ENCODE assay signal across 1 cellular context in genomic region chr7:32427769-32428291, GRCh38.
TF ChIP-seq lines count a peak whose summit lies in the region.

No MANE protein-coding gene starts in this region.

TF ChIP-seq in HepG2, 621 proteins besides CTCF, POLR2A, EP300 and RAD21 (continued from another document and continues in another):
- TF ChIP-seq THAP9 (CRISPR knock-in tag; IDR thresholded peaks at IDR 0.05; ENCODE audit: borderline replicate concordance) = 0 out of 2 replicates have a peak, but pooled peaks have one; percentile 30
- no peak for TF ChIP-seq ZNF75D (CRISPR knock-in tag; IDR thresholded peaks at IDR 0.05; ENCODE audit: borderline replicate concordance)
- TF ChIP-seq ZNF772 (CRISPR knock-in tag; IDR thresholded peaks at IDR 0.05) = peak; percentile 75; the same call in 1 of the 2 replicates
- TF ChIP-seq ZNF407 (CRISPR knock-in tag; IDR thresholded peaks at IDR 0.05; ENCODE audit: not compliant biosample characterization) = no peak
- no peak for TF ChIP-seq CBX1 (IDR thresholded peaks at IDR 0.05; ENCODE audit: low read depth)
- TF ChIP-seq ZNF709 (CRISPR knock-in tag; IDR thresholded peaks at IDR 0.05) = peak; percentile 70; the same call in 1 of the 2 replicates
- peak; percentile 72; the same call in 1 of the 2 replicates for TF ChIP-seq ZFP90 (CRISPR knock-in tag; IDR thresholded peaks at IDR 0.05; ENCODE audit: borderline replicate concordance)
- peak; percentile 74 for TF ChIP-seq ARNTL (CRISPR knock-in tag; IDR thresholded peaks at IDR 0.05)
- TF ChIP-seq TAF15 (IDR thresholded peaks at IDR 0.05; ENCODE audit: low read depth, low read length, poor library complexity, severe bottlenecking) = no peak
- TF ChIP-seq ZNF672 (CRISPR knock-in tag; IDR thresholded peaks at IDR 0.05) = peak; percentile 68; the same call in 1 of the 2 replicates
- 0 out of 2 replicates have a peak, but pooled peaks have one; percentile 51 for TF ChIP-seq HOXD1 (CRISPR knock-in tag; IDR thresholded peaks at IDR 0.05)
- TF ChIP-seq KLF11 (CRISPR knock-in tag; IDR thresholded peaks at IDR 0.05) = peak; percentile 95
- TF ChIP-seq HIVEP1 (CRISPR knock-in tag; IDR thresholded peaks at IDR 0.05) = no peak
- no peak for TF ChIP-seq ZBTB8A (CRISPR knock-in tag; IDR thresholded peaks at IDR 0.05; ENCODE audit: borderline replicate concordance, low read depth)
- no peak for TF ChIP-seq ZNF737 (CRISPR knock-in tag; IDR thresholded peaks at IDR 0.05; ENCODE audit: borderline replicate concordance)
- peak; percentile 95 for TF ChIP-seq SMAD3 (CRISPR knock-in tag; IDR thresholded peaks at IDR 0.05)
- TF ChIP-seq ZNF788 (CRISPR knock-in tag; IDR thresholded peaks at IDR 0.05; ENCODE audit: borderline replicate concordance) = peak; percentile 45; the same call in 1 of the 2 replicates
- TF ChIP-seq HMGXB3 (CRISPR knock-in tag; IDR thresholded peaks at IDR 0.05; ENCODE audit: borderline replicate concordance) = peak; percentile 92
- no peak for TF ChIP-seq ZNF556 (CRISPR knock-in tag; IDR thresholded peaks at IDR 0.05; ENCODE audit: borderline replicate concordance)
- TF ChIP-seq CCAR2 (optimal IDR thresholded peaks at IDR 0.05; ENCODE audit: low read depth, low read length) = no peak
- TF ChIP-seq ZHX1 (CRISPR knock-in tag; IDR thresholded peaks at IDR 0.05; ENCODE audit: low read depth) = peak; percentile 78; the same call in 1 of the 2 replicates
- TF ChIP-seq FOXO1 (CRISPR knock-in tag; IDR thresholded peaks at IDR 0.05) = peak; percentile 75
- no peak for TF ChIP-seq MBD4 (IDR thresholded peaks at IDR 0.05; ENCODE audit: borderline replicate concordance, low read length)
- TF ChIP-seq ZNF775 (CRISPR knock-in tag; IDR thresholded peaks at IDR 0.05; ENCODE audit: borderline replicate concordance) = no peak
- TF ChIP-seq HES4 (CRISPR knock-in tag; IDR thresholded peaks at IDR 0.05; ENCODE audit: borderline replicate concordance) = peak; percentile 87; the same call in 1 of the 2 replicates
- no peak for TF ChIP-seq MED8 (CRISPR knock-in tag; IDR thresholded peaks at IDR 0.05; ENCODE audit: insufficient replicate concordance)
- TF ChIP-seq ZNF432 (CRISPR knock-in tag; IDR thresholded peaks at IDR 0.05; ENCODE audit: borderline replicate concordance) = no peak
- TF ChIP-seq HNF4A (CRISPR knock-in tag; IDR thresholded peaks at IDR 0.05) = no peak
- TF ChIP-seq KLF13 (CRISPR knock-in tag; IDR thresholded peaks at IDR 0.05) = no peak
- no peak for TF ChIP-seq JARID2 (CRISPR knock-in tag; IDR thresholded peaks at IDR 0.05; ENCODE audit: insufficient replicate concordance)
- TF ChIP-seq TBL1XR1 (IDR thresholded peaks at IDR 0.05; ENCODE audit: borderline replicate concordance, low read length, partially characterized antibody) = no peak
- peak; percentile 81; the same call in 1 of the 2 replicates for TF ChIP-seq BATF2 (CRISPR knock-in tag; IDR thresholded peaks at IDR 0.05)
- no peak for TF ChIP-seq ZNF746 (CRISPR knock-in tag; IDR thresholded peaks at IDR 0.05)
- peak; percentile 95 for TF ChIP-seq KLF6 (CRISPR knock-in tag; IDR thresholded peaks at IDR 0.05)
- TF ChIP-seq PITX1 (CRISPR knock-in tag; IDR thresholded peaks at IDR 0.05) = no peak
- no peak for TF ChIP-seq USF2 (IDR thresholded peaks at IDR 0.05; ENCODE audit: low read depth, low read length)
- TF ChIP-seq USF2 (CRISPR knock-in tag; IDR thresholded peaks at IDR 0.05; ENCODE audit: borderline replicate concordance) = no peak
- no peak for TF ChIP-seq PLRG1 (conservative IDR thresholded peaks at IDR 0.05)
- no peak for TF ChIP-seq ZNF143 (CRISPR knock-in tag; IDR thresholded peaks at IDR 0.05)
- TF ChIP-seq SIN3A (IDR thresholded peaks at IDR 0.05; ENCODE audit: borderline replicate concordance, low read depth, low read length) = no peak
- 0 out of 2 replicates have a peak, but pooled peaks have one; percentile 44 for TF ChIP-seq FLYWCH1 (CRISPR knock-in tag; IDR thresholded peaks at IDR 0.05)
- no peak for TF ChIP-seq JUND (CRISPR knock-in tag; IDR thresholded peaks at IDR 0.05)
- TF ChIP-seq KLF12 (CRISPR knock-in tag; IDR thresholded peaks at IDR 0.05; ENCODE audit: borderline replicate concordance) = peak; percentile 77; the same call in 1 of the 2 replicates
- TF ChIP-seq ZNF34 (CRISPR knock-in tag; IDR thresholded peaks at IDR 0.05; ENCODE audit: borderline replicate concordance) = no peak
- TF ChIP-seq RBM22 (optimal IDR thresholded peaks at IDR 0.05; ENCODE audit: low read length) = no peak
